Comparison of ENCODE assay signal across 8 cellular contexts in genomic region chr11:67120881-67121710, GRCh38. TPM values are rescaled to one million over a fixed set of nuclear protein-coding genes. Genes with fewer than 3 reads are reported as not detected.
DNase-seq lines count a peak whose midpoint lies in the region; TF ChIP-seq lines count a peak whose summit lies in the region.

No MANE protein-coding gene starts in this region.

- no peak overlapping the region for H4K5ac ChIP-seq in mesendoderm (ENCODE audit: low read length)

- peaks cover 24% of the 10 kb centered on the region for H3K4me1 ChIP-seq in OCI-LY1 (ENCODE audit: insufficient read depth, low read length, severe bottlenecking)
- H3K4me1 ChIP-seq in mesendoderm (ENCODE audit: control insufficient read depth, low read depth, low read length): no peaks in the 10 kb centered on the region
- H3K4me1 ChIP-seq in urinary bladder (ENCODE audit: insufficient read depth): no peaks in the 10 kb centered on the region

- H3K79me2 ChIP-seq in OCI-LY1 (ENCODE audit: insufficient read depth, low read length) (peaks cover 55% of the 10 kb centered on the region), mesendoderm (ENCODE audit: control insufficient read depth, insufficient read depth, low read length) (peaks cover 45% of the 10 kb centered on the region)

- no peaks in the 10 kb centered on the region for H4K20me1 ChIP-seq in OCI-LY1 (ENCODE audit: insufficient read depth, low read length)

- no peak overlapping the region for H3K18ac ChIP-seq in mesendoderm (ENCODE audit: low read length)

- no peaks in the 10 kb centered on the region for H3K9me2 ChIP-seq in OCI-LY1 (ENCODE audit: low read depth, low read length)

- H4K8ac ChIP-seq in mesendoderm (ENCODE audit: low read depth, low read length): no peak overlapping the region

- H3K4me3 ChIP-seq in GM12865 (ENCODE audit: low read depth, low read length): peak overlapping the region; percentile 94
- H3K4me3 ChIP-seq in OCI-LY1 (ENCODE audit: low read depth, low read length, poor library complexity, severe bottlenecking): peak overlapping the region; percentile 96
- H3K4me3 ChIP-seq in mesendoderm (ENCODE audit: low read length): peak overlapping the region; percentile 99
- peak overlapping the region; percentile 100 for H3K4me3 ChIP-seq in urinary bladder (ENCODE audit: low read depth, low read length)

- peak overlapping the region; percentile 91 for H3K4me2 ChIP-seq in OCI-LY1 (ENCODE audit: low read length)
- H3K4me2 ChIP-seq in mesendoderm (ENCODE audit: low read length): peak overlapping the region; percentile 29

- H3K36me3 ChIP-seq in OCI-LY1 (ENCODE audit: insufficient read depth, low read length) (peaks cover 19% of the 10 kb centered on the region), mesendoderm (ENCODE audit: control insufficient read depth, insufficient read depth, low read length) (no peaks in the 10 kb centered on the region), urinary bladder (ENCODE audit: insufficient read depth) (peaks cover 2% of the 10 kb centered on the region)

- no peak overlapping the region for H2AFZ ChIP-seq in OCI-LY1 (ENCODE audit: low read length)

- H3K27ac ChIP-seq in OCI-LY1 (ENCODE audit: low read depth, low read length, poor library complexity, severe bottlenecking) (peak overlapping the region; percentile 70), mesendoderm (ENCODE audit: low read depth, low read length) (no peak overlapping the region), urinary bladder (ENCODE audit: low read depth) (peak overlapping the region; percentile 38)

- no peak overlapping the region for H2BK15ac ChIP-seq in mesendoderm (replicated peaks; ENCODE audit: low read depth)

- H3K27me3 ChIP-seq in OCI-LY1 (ENCODE audit: insufficient read depth, low read length): no peaks in the 10 kb centered on the region; the same call in 1 of the 2 replicates
- peaks cover 1% of the 10 kb centered on the region for H3K27me3 ChIP-seq in mesendoderm (ENCODE audit: insufficient read depth, low read length, poor library complexity)

- no peak overlapping the region for H2AK5ac ChIP-seq in mesendoderm (ENCODE audit: low read length)

- no peaks in the 10 kb centered on the region for H3F3A ChIP-seq in OCI-LY1 (ENCODE audit: insufficient read depth, low read length)

- TF ChIP-seq CTCF in GM12865 (IDR thresholded peaks at IDR 0.05; ENCODE audit: insufficient read depth, low read depth, low read length, missing control alignments): no peak
- TF ChIP-seq CTCF in OCI-LY1 (IDR thresholded peaks at IDR 0.05; ENCODE audit: low read length): no peak

- H2BK5ac ChIP-seq in mesendoderm (ENCODE audit: low read length): no peak overlapping the region

- H3K4ac ChIP-seq in mesendoderm (ENCODE audit: low read depth, low read length): no peak overlapping the region

- H3K56ac ChIP-seq in mesendoderm (ENCODE audit: low read length): peak overlapping the region; percentile 95

- H3K9me3 ChIP-seq in OCI-LY1 (ENCODE audit: low read length): no peaks in the 10 kb centered on the region

- peak; percentile 16 for DNase-seq in A172 (ENCODE audit: low spot score)
- DNase-seq in GM12865 (ENCODE audit: low read depth): peak; percentile 87
- peak; percentile 37 for DNase-seq in cerebellar cortex (ENCODE audit: low spot score)
- DNase-seq in mesendoderm: no peak
- no peak for DNase-seq in NCI-H2227 (lab: John Stamatoyannopoulos, UW; ENCODE audit: unreplicated experiment)
- no peak for DNase-seq in stimulated activated CD8-positive, alpha-beta memory T cell treated with anti-CD3 and anti-CD28 coated beads, Interleukin-4, amount 100 ng/mL, for 48 hours

- H2BK120ac ChIP-seq in mesendoderm (ENCODE audit: low read depth, low read length): no peak overlapping the region

- H3K9ac ChIP-seq in OCI-LY1 (ENCODE audit: low read length): peak overlapping the region; percentile 94
- peak overlapping the region; percentile 97 for H3K9ac ChIP-seq in mesendoderm (ENCODE audit: low read length)

- WGBS in mesendoderm (ENCODE audit: extremely low coverage, insufficient coverage, low lambda C conversion rate): no CpG with 5 or more reads among the region's 9 CpGs
- WGBS in urinary bladder: 6% methylated on average over 9 of the region's 9 CpGs

- H3K79me1 ChIP-seq in mesendoderm (ENCODE audit: low read length): peaks cover 5% of the 10 kb centered on the region

- H3K23ac ChIP-seq in mesendoderm (ENCODE audit: low read length): no peak overlapping the region

RNA-seq across cellular contexts. Expression of gene KDM2A, which starts 2.0 kb away (rescaled TPM):
- total RNA-seq in A172 (2014; rRNA removed; shearing (Covaris generic)): 18.2 and 27.9 TPM in 2 replicates
- 37.4 TPM for polyA plus RNA-seq in mesendoderm (2013, experiment 1 of 2)
- 35.7 TPM for polyA plus RNA-seq in mesendoderm (2013, experiment 2 of 2)
- 74.8 TPM for total RNA-seq in urinary bladder
- 47.8 TPM for polyA plus RNA-seq in urinary bladder

Comparison
In these comparisons a context has a peak if more than half of its experiments do, and no peak if none do; other contexts are left out.
1. DNase-seq: peak in A172 (single experiment), GM12865 (single experiment) and cerebellar cortex (single experiment); none in mesendoderm (single experiment), NCI-H2227 (single experiment) and stimulated activated CD8-positive, alpha-beta memory T cell treated with anti-CD3 and anti-CD28 coated beads, Interleukin-4, amount 100 ng/mL, for 48 hours (single experiment).
2. Peak in every context shown above with its lines, with median percentiles within 50 percentile points of each other: H3K4me3 ChIP-seq.